In genomic region chr10:4646546-4646945, GRCh38 we compare ENCODE assay signal across 15 cellular contexts.
"Had no signal": no experiment of that assay in that cellular context is flagged by ENCODE, and none has a peak within 500 bp of the region (broad histone marks: within the 10 kb centered on the region; RNA-seq: fewer than 3 reads in every experiment).

No MANE protein-coding gene starts in this region.

- H3K4me1 Mint-ChIP-seq: memory B cell had no signal

- H3K27ac ChIP-seq: cardiac muscle cell, colonic mucosa, epithelial cell of prostate, pancreas, SK-N-MC, stomach had no signal

- H3K36me3 ChIP-seq: cardiac muscle cell, colonic mucosa, pancreas, stomach, thoracic aorta had no signal

- H3K4me3 ChIP-seq: cardiac muscle cell, colonic mucosa, pancreas, SK-N-MC, stomach, thoracic aorta had no signal

- H3K9me3 Mint-ChIP-seq: activated CD4-positive, alpha-beta T cell treated with anti-CD3 and anti-CD28 coated beads, Interleukin-2, amount 10 ng/mL, durations not matched to agents 7 days and 5 days; memory B cell had no signal

- H3K36me3 Mint-ChIP-seq: memory B cell, WTC11 had no signal

- H3K9me3 ChIP-seq: colonic mucosa, pancreas, stomach, thoracic aorta had no signal

- H3K4me1 ChIP-seq: colonic mucosa, pancreas had no signal

- DNase-seq: activated CD4-positive, alpha-beta T cell treated with anti-CD3 and anti-CD28 coated beads, Interleukin-2, amount 10 ng/mL, durations not matched to agents 7 days and 5 days; activated naive CD4-positive, alpha-beta T cell treated with anti-CD3 and anti-CD28 coated beads, Interleukin-2, amount 50 U/mL, for 16 hours; activated T-cell treated with anti-CD3 and anti-CD28 coated beads for 4 hours; amygdala; colonic mucosa; effector CD4-positive, alpha-beta T cell; pancreas; stomach had no signal

- H3K27ac Mint-ChIP-seq: activated CD4-positive, alpha-beta T cell treated with anti-CD3 and anti-CD28 coated beads, Interleukin-2, amount 10 ng/mL, durations not matched to agents 7 days and 5 days; memory B cell; WTC11 had no signal

- ATAC-seq: left lobe of liver, pancreas, WTC11 had no signal

- H3K27me3 ChIP-seq: cardiac muscle cell, colonic mucosa, pancreas, stomach had no signal

- H3K4me3 Mint-ChIP-seq: activated CD4-positive, alpha-beta T cell treated with anti-CD3 and anti-CD28 coated beads, Interleukin-2, amount 10 ng/mL, durations not matched to agents 7 days and 5 days; memory B cell; WTC11 had no signal
